13 cellular contexts compared by ENCODE assay signal in the genomic region with DNA sequence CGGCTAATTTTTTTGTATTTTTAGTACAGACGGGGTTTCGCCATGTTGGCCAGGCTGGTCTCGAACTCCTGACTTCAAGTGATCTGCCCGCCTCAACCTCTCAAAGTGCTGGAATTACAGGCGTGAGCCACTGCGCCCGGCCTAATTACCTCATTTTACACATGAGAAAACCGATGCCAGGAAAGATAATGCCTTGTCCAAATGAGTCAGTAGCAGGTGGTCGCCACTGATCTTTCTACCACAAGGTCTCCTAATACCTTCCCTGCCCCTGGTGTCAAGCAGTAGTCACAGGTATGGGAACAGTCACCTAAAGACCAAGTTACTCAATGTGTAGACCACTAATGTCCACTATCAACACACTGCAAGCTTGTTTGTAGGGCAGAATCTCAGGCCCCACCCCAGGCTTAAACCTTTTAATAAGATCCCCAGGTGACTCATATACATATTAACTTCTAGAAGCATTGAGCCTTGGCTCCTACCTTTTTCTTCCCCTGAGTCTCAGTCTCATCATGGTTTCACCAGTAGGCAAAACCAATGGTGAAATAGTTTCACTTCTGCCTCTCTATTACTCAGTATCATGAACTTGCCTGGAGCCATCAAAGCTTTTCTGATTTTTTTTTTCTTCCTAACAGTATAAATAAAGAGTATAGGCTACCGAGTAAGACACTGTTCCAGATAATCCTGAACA. TPM values are rescaled to one million over a fixed set of nuclear protein-coding genes. Genes with fewer than 3 reads are reported as not detected.
DNase-seq lines count a peak whose midpoint lies in the region; ATAC-seq lines count a peak whose summit lies in the region.
"Had no signal": no experiment of that assay in that cellular context is flagged by ENCODE, and none has a peak within 500 bp of the region (broad histone marks: within the 10 kb centered on the region; RNA-seq: fewer than 3 reads in every experiment).

No MANE protein-coding gene starts in this region.

- H3K27ac Mint-ChIP-seq in stimulated activated naive CD8-positive, alpha-beta T cell treated with anti-CD3 and anti-CD28 coated beads, Interleukin-15, amount 100 ng/mL, for 72 hours, result no peak overlapping the region
- H3K27ac Mint-ChIP-seq: T-helper 17 cell had no signal

- H3K27ac ChIP-seq in Karpas-422 (ENCODE audit: low read length), result no peak overlapping the region
- H3K27ac ChIP-seq: parathyroid adenoma had no signal

- H3K4me1 Mint-ChIP-seq in stimulated activated naive CD8-positive, alpha-beta T cell treated with anti-CD3 and anti-CD28 coated beads, Interleukin-15, amount 100 ng/mL, for 72 hours, result peaks cover 6% of the 10 kb centered on the region

- no peak overlapping the region for H3K4me3 ChIP-seq in Karpas-422 (ENCODE audit: low read length)
- no peak overlapping the region for H3K4me3 ChIP-seq in H7 (ENCODE audit: insufficient read depth, low read depth, low read length)

- no peaks in the 10 kb centered on the region for H4K20me1 ChIP-seq in Karpas-422 (ENCODE audit: insufficient read depth, low read depth, low read length)

- no peaks in the 10 kb centered on the region for H3K27me3 ChIP-seq in Karpas-422 (ENCODE audit: low read length)
- no peaks in the 10 kb centered on the region for H3K27me3 ChIP-seq in H7 (ENCODE audit: control insufficient read depth, insufficient read depth, low read length)

- no peak overlapping the region for H3K9ac ChIP-seq in Karpas-422 (ENCODE audit: low read length)
- H3K9ac ChIP-seq: parathyroid adenoma had no signal

- no peak overlapping the region for H3K4me2 ChIP-seq in Karpas-422 (ENCODE audit: low read depth, low read length, poor library complexity, severe bottlenecking)

- H3K9me3 ChIP-seq in Karpas-422 (ENCODE audit: low read length), result no peaks in the 10 kb centered on the region

- no peak overlapping the region for H3K4me3 Mint-ChIP-seq in stimulated activated naive CD8-positive, alpha-beta T cell treated with anti-CD3 and anti-CD28 coated beads, Interleukin-15, amount 100 ng/mL, for 72 hours
- H3K4me3 Mint-ChIP-seq: T-helper 17 cell had no signal

- H2AFZ ChIP-seq in Karpas-422 (ENCODE audit: low read length), result no peak overlapping the region
- H2AFZ ChIP-seq: parathyroid adenoma had no signal

- peaks cover 7% of the 10 kb centered on the region for H3K4me1 ChIP-seq in Karpas-422 (ENCODE audit: low read length)
- H3K4me1 ChIP-seq: parathyroid adenoma had no signal

- no peaks in the 10 kb centered on the region for H3K9me3 Mint-ChIP-seq in stimulated activated naive CD8-positive, alpha-beta T cell treated with anti-CD3 and anti-CD28 coated beads, Interleukin-15, amount 100 ng/mL, for 72 hours

- H3K9me2 ChIP-seq in Karpas-422 (replicated peaks; ENCODE audit: insufficient read depth, low read length), result no peaks in the 10 kb centered on the region

- DNase-seq in stimulated activated naive CD8-positive, alpha-beta T cell treated with anti-CD3 and anti-CD28 coated beads, Interleukin-15, amount 100 ng/mL, for 72 hours, result no peak
- DNase-seq in stimulated activated naive CD8-positive, alpha-beta T cell treated with anti-CD3 and anti-CD28 coated beads, Interleukin-15, Interleukin-2, amounts not matched to agents 100 U/mL and 50 U/mL, for 24 hours, result no peak
- DNase-seq in Karpas-422 (peak; percentile 53), H7 (no peak), AG20443 (ENCODE audit: low spot score) (no peak), SKM-1 (lab: John Stamatoyannopoulos, UW; ENCODE audit: unreplicated experiment) (no peak), mesenteric fat pad (ENCODE audit: low spot score) (no peak)
- DNase-seq: activated naive CD4-positive, alpha-beta T cell; effector memory CD4-positive, alpha-beta T cell; NCI-H1417 treated with DMSO at 0.1 percent for 48 hours; T-helper 17 cell had no signal

- H3K36me3 ChIP-seq in Karpas-422 (ENCODE audit: insufficient read depth, low read length), result no peaks in the 10 kb centered on the region
- no peaks in the 10 kb centered on the region for H3K36me3 ChIP-seq in H7 (replicated peaks; ENCODE audit: control insufficient read depth, insufficient read depth, low read length)

- H3K79me2 ChIP-seq in Karpas-422 (ENCODE audit: low read length), result no peaks in the 10 kb centered on the region
- H3K79me2 ChIP-seq: parathyroid adenoma had no signal

- H3K27me3 Mint-ChIP-seq in stimulated activated naive CD8-positive, alpha-beta T cell treated with anti-CD3 and anti-CD28 coated beads, Interleukin-15, amount 100 ng/mL, for 72 hours, result no peaks in the 10 kb centered on the region
- H3K27me3 Mint-ChIP-seq: T-helper 17 cell had no signal

- ATAC-seq in stimulated activated naive CD8-positive, alpha-beta T cell treated with anti-CD3 and anti-CD28 coated beads, Interleukin-15, amount 100 ng/mL, for 72 hours, result peak; percentile 57
- no peak for ATAC-seq in stimulated activated naive CD8-positive, alpha-beta T cell treated with anti-CD3 and anti-CD28 coated beads, Interleukin-15, Interleukin-2, amounts not matched to agents 100 U/mL and 50 U/mL, for 24 hours
- ATAC-seq in HG02870 (IDR thresholded peaks at IDR 0.05; ENCODE audit: unreplicated experiment), result peak; percentile 88
- ATAC-seq: T-helper 17 cell had no signal

RNA-seq across cellular contexts. Expression of a gene that starts 6.9 kb away (rescaled TPM):
- 0.11 and 3.1 TPM in 2 replicates for total RNA-seq in Karpas-422 (2014; rRNA removed; shearing (Covaris generic); ENCODE audit: low replicate concordance)
- total RNA-seq in H7 (2014; rRNA removed; shearing (Covaris generic)), result 25.4 and 35.4 TPM in 2 replicates
- 13.3 TPM for total RNA-seq in mesenteric fat pad
